Comparison of ENCODE assay signal across 20 cellular contexts in the genomic region with DNA sequence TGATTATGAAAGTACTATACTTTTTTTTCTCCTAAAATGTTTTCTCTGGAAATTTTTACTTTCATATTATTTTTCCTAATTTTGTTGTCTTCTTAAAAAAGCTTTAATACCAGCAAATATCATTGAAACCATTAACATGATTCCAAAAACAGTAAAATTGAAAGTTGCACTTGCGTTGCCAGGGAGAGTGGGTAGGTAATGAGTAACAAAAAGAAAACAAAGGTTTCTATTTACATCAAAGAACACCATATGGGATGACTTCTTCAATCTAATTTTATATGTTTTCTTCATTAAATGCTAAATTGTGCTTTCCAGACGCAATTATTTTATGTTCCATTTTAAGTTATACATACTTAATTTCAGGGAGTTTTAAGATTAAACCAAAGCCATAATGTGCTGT.
"Had no signal": no experiment of that assay in that cellular context is flagged by ENCODE, and none has a peak within 500 bp of the region (broad histone marks: within the 10 kb centered on the region; RNA-seq: fewer than 3 reads in every experiment).

No MANE protein-coding gene starts in this region.

- FAIRE-seq: endothelial cell of umbilical vein, islet of Langerhans, keratinocyte had no signal

- DNase-seq: dermis blood vessel endothelial cell; dorsolateral prefrontal cortex; effector CD4-positive, alpha-beta T cell; effector memory CD4-positive, alpha-beta T cell; foreskin keratinocyte; gastrocnemius medialis; glutamatergic neuron; head of caudate nucleus; heart right ventricle; hippocampal formation; left cardiac atrium; left lung; left ventricle myocardium superior; lower lobe of right lung; mesenchymal stem cell; mucosa of descending colon; naive B cell had no signal

- ATAC-seq: foreskin keratinocyte, gastrocnemius medialis, heart right ventricle, left cardiac atrium, left lung, left ventricle myocardium superior, lower lobe of right lung, mucosa of descending colon had no signal
